In the genomic region with DNA sequence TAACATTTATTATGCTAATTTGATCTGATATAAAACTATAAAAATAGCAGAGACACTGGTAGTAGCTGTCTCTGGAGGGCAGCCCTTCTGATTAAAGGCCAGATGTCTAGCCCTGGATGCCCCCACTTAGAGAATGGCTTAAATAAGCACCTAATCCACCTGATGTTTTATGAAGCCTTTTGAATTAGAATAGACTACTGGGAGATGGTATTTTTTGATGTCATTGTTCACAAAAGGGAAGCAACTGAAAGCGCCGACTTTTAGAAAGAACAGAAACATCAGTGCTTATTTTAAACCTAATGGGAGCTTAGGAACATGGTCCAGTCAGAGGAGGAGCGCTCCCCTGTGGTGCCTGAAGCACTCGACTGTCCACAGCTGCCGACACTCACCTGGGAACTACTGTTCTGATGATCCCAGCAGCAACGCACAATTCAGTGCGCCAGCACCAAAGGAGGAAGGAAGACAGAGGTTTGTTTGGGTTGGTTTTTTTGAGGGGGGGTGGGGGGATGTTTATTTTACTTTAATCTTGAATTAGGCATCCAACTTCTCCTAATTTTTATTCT, we compare ENCODE assay signal across 16 cellular contexts.
"Had no signal": no experiment of that assay in that cellular context is flagged by ENCODE, and none has a peak within 500 bp of the region (broad histone marks: within the 10 kb centered on the region; RNA-seq: fewer than 3 reads in every experiment).

No MANE protein-coding gene starts in this region.

- H3K9me3 ChIP-seq: tibial artery had no signal

- H3K27me3 ChIP-seq: tibial artery had no signal

- DNase-seq: activated CD4-positive, alpha-beta T cell treated with anti-CD3 and anti-CD28 coated beads, Interleukin-2, amount 10 ng/mL, durations not matched to agents 24 days and 14 days; activated CD8-positive, alpha-beta T cell treated with anti-CD3 and anti-CD28 coated beads for 36 hours; activated naive CD4-positive, alpha-beta T cell treated with anti-CD3 and anti-CD28 coated beads for 36 hours; activated T-cell treated with anti-CD3 and anti-CD28 coated beads, Interleukin-2, amount 50 U/mL, for 1 hour; erythroblast; kidney; nephron progenitor cell; stimulated activated CD4-positive, alpha-beta T cell treated with anti-CD3 and anti-CD28 coated beads, Interleukin-12 subunit alpha, Interleukin-12 subunit beta, amount 100 ng/mL, for 4 hours; stimulated activated CD4-positive, alpha-beta T cell treated with anti-CD3 and anti-CD28 coated beads, Interleukin-1b, Interleukin-23, amount 100 ng/mL, for 48 hours; stimulated activated CD8-positive, alpha-beta memory T cell treated with anti-CD3 and anti-CD28 coated beads, Interleukin-4, amount 100 ng/mL, for 48 hours; stimulated activated naive CD4-positive, alpha-beta T cell treated with Interleukin-2 at 50 U/mL for 16 hours; substantia nigra; T1000; tibial artery had no signal

- ATAC-seq: activated CD8-positive, alpha-beta T cell treated with anti-CD3 and anti-CD28 coated beads for 36 hours; left lobe of liver had no signal

- H3K27ac ChIP-seq: coronary artery, tibial artery had no signal

- H3K4me3 ChIP-seq: coronary artery, tibial artery had no signal
